In the genomic region with DNA sequence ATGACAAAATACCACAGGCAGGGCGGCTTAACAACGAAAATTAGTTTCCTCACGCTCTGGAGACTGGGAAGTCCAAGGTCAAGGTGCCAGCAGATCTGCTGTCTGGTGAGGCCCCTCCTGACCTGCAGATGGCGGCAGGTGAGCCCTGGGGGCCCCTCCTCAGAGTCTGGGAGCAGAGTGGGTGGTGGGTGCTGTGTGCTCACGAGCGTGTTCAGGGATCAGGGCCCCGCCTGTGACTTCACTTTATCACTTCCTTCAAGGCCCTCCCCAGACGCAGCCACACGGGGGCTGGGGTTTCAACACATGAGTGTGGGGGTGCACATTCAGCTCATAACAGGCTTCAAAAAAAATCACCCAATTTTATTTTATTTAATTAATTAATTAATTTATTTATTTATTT, we compare ENCODE assay signal across 19 cellular contexts. TPM values are rescaled to one million over a fixed set of nuclear protein-coding genes. Genes with fewer than 3 reads are reported as not detected.
"Had no signal": no experiment of that assay in that cellular context is flagged by ENCODE, and none has a peak within 500 bp of the region (broad histone marks: within the 10 kb centered on the region; RNA-seq: fewer than 3 reads in every experiment).

No MANE protein-coding gene starts in this region.

- H3K4me3 Mint-ChIP-seq: activated CD4-positive, alpha-beta T cell treated with anti-CD3 and anti-CD28 coated beads, Interleukin-2, amount 10 ng/mL, durations not matched to agents 7 days and 5 days; activated T-helper 1 cell treated with anti-CD3 and anti-CD28 coated beads, Interleukin-12 subunit alpha, Interleukin-12 subunit beta, Interleukin-2, Interleukin-4 antibody, amounts not matched to agents 30 ng/mL and 10 ng/mL and 1 ng/mL, durations not matched to agents 14 hours and 24 hours and 36 hours; T-helper 17 cell had no signal

- ATAC-seq: gastrocnemius medialis, heart right ventricle, left lobe of liver, T-helper 17 cell had no signal

- H3K27ac Mint-ChIP-seq: activated CD4-positive, alpha-beta T cell treated with anti-CD3 and anti-CD28 coated beads, Interleukin-2, amount 10 ng/mL, durations not matched to agents 7 days and 5 days; activated T-helper 1 cell treated with anti-CD3 and anti-CD28 coated beads, Interleukin-12 subunit alpha, Interleukin-12 subunit beta, Interleukin-2, Interleukin-4 antibody, amounts not matched to agents 30 ng/mL and 10 ng/mL and 1 ng/mL, durations not matched to agents 14 hours and 24 hours and 36 hours; T-helper 17 cell had no signal

- DNase-seq: activated CD4-positive, alpha-beta T cell treated with anti-CD3 and anti-CD28 coated beads, Interleukin-2, amount 10 ng/mL, durations not matched to agents 7 days and 5 days; activated CD4-positive, CD25-positive, alpha-beta regulatory T cell; activated CD8-positive, alpha-beta memory T cell treated with anti-CD3 and anti-CD28 coated beads for 24 hours; activated naive CD4-positive, alpha-beta T cell treated with Interleukin-2 at 50 U/mL for 16 hours; anterior cingulate cortex; dermis blood vessel endothelial cell; erythroblast; gastrocnemius medialis; heart right ventricle; naive B cell; stimulated activated CD4-positive, alpha-beta T cell treated with anti-CD3 and anti-CD28 coated beads, Interleukin-12 subunit alpha, Interleukin-12 subunit beta, amount 100 ng/mL, for 4 hours; stimulated activated CD4-positive, alpha-beta T cell treated with anti-CD3 and anti-CD28 coated beads, Interleukin-2, amount 100 ng/mL, for 24 hours; stomach; T-helper 17 cell; testis; upper lobe of left lung had no signal

- H3K27me3 ChIP-seq: gastrocnemius medialis, heart right ventricle, testis, upper lobe of left lung had no signal

- H3K4me3 ChIP-seq: gastrocnemius medialis, heart right ventricle, stomach, testis, upper lobe of left lung had no signal

- H3K9me3 ChIP-seq: gastrocnemius medialis, heart right ventricle, stomach, testis, upper lobe of left lung had no signal

- H3K36me3 ChIP-seq: gastrocnemius medialis had no signal

- H3K4me1 ChIP-seq: gastrocnemius medialis had no signal

- H3K27ac ChIP-seq: gastrocnemius medialis, heart right ventricle, stomach, testis, upper lobe of left lung had no signal

- FAIRE-seq: islet of Langerhans had no signal

- H3K9me3 Mint-ChIP-seq: activated CD4-positive, alpha-beta T cell treated with anti-CD3 and anti-CD28 coated beads, Interleukin-2, amount 10 ng/mL, durations not matched to agents 7 days and 5 days; activated T-helper 1 cell treated with anti-CD3 and anti-CD28 coated beads, Interleukin-12 subunit alpha, Interleukin-12 subunit beta, Interleukin-2, Interleukin-4 antibody, amounts not matched to agents 30 ng/mL and 10 ng/mL and 1 ng/mL, durations not matched to agents 14 hours and 24 hours and 36 hours; naive B cell had no signal

- H3K36me3 Mint-ChIP-seq: naive B cell had no signal

- H3K27me3 Mint-ChIP-seq: naive B cell, T-helper 17 cell had no signal

RNA-seq across cellular contexts. Expression of a gene that starts 52.2 kb away (rescaled TPM):
- total RNA-seq: activated CD4-positive, alpha-beta T cell treated with anti-CD3 and anti-CD28 coated beads, Interleukin-2, amount 10 ng/mL, durations not matched to agents 7 days and 5 days had no signal
